In genomic region chr5:126806-127205, GRCh38 we compare ENCODE assay signal across 29 cellular contexts. TPM values are rescaled to one million over a fixed set of nuclear protein-coding genes. Genes with fewer than 3 reads are reported as not detected.
"Had no signal": no experiment of that assay in that cellular context is flagged by ENCODE, and none has a peak within 500 bp of the region (broad histone marks: within the 10 kb centered on the region; RNA-seq: fewer than 3 reads in every experiment).

No MANE protein-coding gene starts in this region.

- H3K36me3 ChIP-seq: adrenal gland, breast epithelium, Peyer's patch, WERI-Rb-1 had no signal

- H3K27ac Mint-ChIP-seq: activated CD4-positive, alpha-beta T cell treated with anti-CD3 and anti-CD28 coated beads, Interleukin-2, amount 10 ng/mL, durations not matched to agents 24 days and 14 days; activated CD8-positive, alpha-beta T cell treated with anti-CD3 and anti-CD28 coated beads for 36 hours; activated naive CD4-positive, alpha-beta T cell treated with anti-CD3 and anti-CD28 coated beads for 36 hours; activated naive CD4-positive, alpha-beta T cell treated with anti-CD3 and anti-CD28 coated beads, Interleukin-2, amount 50 U/mL, for 72 hours; activated T-cell treated with anti-CD3 and anti-CD28 coated beads, Interleukin-2, amount 50 U/mL, for 24 hours; activated T-helper 2 cell treated with anti-CD3 and anti-CD28 coated beads, Interferon-gamma antibody, Interleukin-2, Interleukin-4, amounts not matched to agents 10 μg/mL and 5 μg/mL and 100 μg/mL, durations not matched to agents 14 hours and 24 hours and 36 hours had no signal

- H3K27me3 ChIP-seq: adrenal gland, body of pancreas, breast epithelium, Peyer's patch had no signal

- H3K4me1 Mint-ChIP-seq: activated CD4-positive, alpha-beta T cell treated with anti-CD3 and anti-CD28 coated beads, Interleukin-2, amount 10 ng/mL, durations not matched to agents 24 days and 14 days had no signal

- H3K4me3 Mint-ChIP-seq: activated CD4-positive, alpha-beta T cell treated with anti-CD3 and anti-CD28 coated beads, Interleukin-2, amount 10 ng/mL, durations not matched to agents 24 days and 14 days; activated CD8-positive, alpha-beta T cell treated with anti-CD3 and anti-CD28 coated beads for 36 hours; activated naive CD4-positive, alpha-beta T cell treated with anti-CD3 and anti-CD28 coated beads for 36 hours; activated T-cell treated with anti-CD3 and anti-CD28 coated beads, Interleukin-2, amount 50 U/mL, for 24 hours had no signal

- FAIRE-seq: astrocyte had no signal

- H3K27ac ChIP-seq: adrenal gland, body of pancreas, breast epithelium, Peyer's patch, WERI-Rb-1 had no signal

- DNase-seq: activated CD4-positive, alpha-beta T cell treated with anti-CD3 and anti-CD28 coated beads, Interleukin-2, amount 10 ng/mL, durations not matched to agents 24 days and 14 days; activated CD4-positive, alpha-beta T cell treated with anti-CD3 and anti-CD28 coated beads, Interleukin-2, amount 50 U/mL, for 4 hours; activated CD8-positive, alpha-beta T cell treated with anti-CD3 and anti-CD28 coated beads for 36 hours; activated gamma-delta T cell; activated naive CD4-positive, alpha-beta T cell treated with anti-CD3 and anti-CD28 coated beads for 36 hours; activated T-cell treated with anti-CD3 and anti-CD28 coated beads, Interleukin-2, amount 50 U/mL, for 24 hours; adrenal gland; body of pancreas; MM.1S; MV-4-11; NCI-H1105; NCI-H1417 treated with DMSO at 0.1 percent for 48 hours; NCI-H1930; NCI-H2081 treated with DMSO at 0.1 percent for 48 hours; NCI-H345; NCI-H524 treated with DMSO at 0.1 percent for 48 hours; Peyer's patch; RPMI8226; SIG-M5; T1000; WERI-Rb-1 had no signal

- H3K4me3 ChIP-seq: adrenal gland, body of pancreas, breast epithelium, Peyer's patch had no signal

- ATAC-seq: activated CD8-positive, alpha-beta T cell treated with anti-CD3 and anti-CD28 coated beads for 36 hours; activated naive CD4-positive, alpha-beta T cell treated with anti-CD3 and anti-CD28 coated beads, Interleukin-2, amount 50 U/mL, for 72 hours; body of pancreas; Right ventricle myocardium inferior had no signal

- H3K4me1 ChIP-seq: adrenal gland, body of pancreas, breast epithelium, Peyer's patch had no signal

- H3K9me3 ChIP-seq: adrenal gland, body of pancreas had no signal

RNA-seq across cellular contexts. Expression of gene PLEKHG4B, which starts 34.8 kb away (rescaled TPM):
- total RNA-seq: activated CD4-positive, alpha-beta T cell treated with anti-CD3 and anti-CD28 coated beads, Interleukin-2, amount 10 ng/mL, durations not matched to agents 24 days and 14 days; activated CD8-positive, alpha-beta T cell treated with anti-CD3 and anti-CD28 coated beads for 36 hours; activated naive CD4-positive, alpha-beta T cell treated with anti-CD3 and anti-CD28 coated beads for 36 hours; activated T-helper 2 cell treated with anti-CD3 and anti-CD28 coated beads, Interferon-gamma antibody, Interleukin-2, Interleukin-4, amounts not matched to agents 10 μg/mL and 5 μg/mL and 100 μg/mL, durations not matched to agents 14 hours and 24 hours and 36 hours; NCI-H460; Right ventricle myocardium inferior; T-helper 1 cell treated with Interleukin-12 subunit alpha and Interleukin-12 subunit beta and Interleukin-4 antibody, amounts not matched to agents 30 ng/mL and 1 ng/mL, for 36 hours; T-helper 2 cell treated with Interferon-gamma antibody and Interleukin-4, amounts not matched to agents 100 ng/mL and 5 ng/mL, for 36 hours had no signal
